In genomic region chr2:203572316-203572715, GRCh38 we compare ENCODE assay signal across 3 cellular contexts.
"Had no signal": no experiment of that assay in that cellular context is flagged by ENCODE, and none has a peak within 500 bp of the region (broad histone marks: within the 10 kb centered on the region; RNA-seq: fewer than 3 reads in every experiment).

No MANE protein-coding gene starts in this region.

- H3K4me3 ChIP-seq: GM12878 had no signal

- ATAC-seq: GM12878 had no signal

- DNase-seq: GDM1, GF-D8 had no signal
